ENCODE assay signal across 8 cellular contexts in the genomic region with DNA sequence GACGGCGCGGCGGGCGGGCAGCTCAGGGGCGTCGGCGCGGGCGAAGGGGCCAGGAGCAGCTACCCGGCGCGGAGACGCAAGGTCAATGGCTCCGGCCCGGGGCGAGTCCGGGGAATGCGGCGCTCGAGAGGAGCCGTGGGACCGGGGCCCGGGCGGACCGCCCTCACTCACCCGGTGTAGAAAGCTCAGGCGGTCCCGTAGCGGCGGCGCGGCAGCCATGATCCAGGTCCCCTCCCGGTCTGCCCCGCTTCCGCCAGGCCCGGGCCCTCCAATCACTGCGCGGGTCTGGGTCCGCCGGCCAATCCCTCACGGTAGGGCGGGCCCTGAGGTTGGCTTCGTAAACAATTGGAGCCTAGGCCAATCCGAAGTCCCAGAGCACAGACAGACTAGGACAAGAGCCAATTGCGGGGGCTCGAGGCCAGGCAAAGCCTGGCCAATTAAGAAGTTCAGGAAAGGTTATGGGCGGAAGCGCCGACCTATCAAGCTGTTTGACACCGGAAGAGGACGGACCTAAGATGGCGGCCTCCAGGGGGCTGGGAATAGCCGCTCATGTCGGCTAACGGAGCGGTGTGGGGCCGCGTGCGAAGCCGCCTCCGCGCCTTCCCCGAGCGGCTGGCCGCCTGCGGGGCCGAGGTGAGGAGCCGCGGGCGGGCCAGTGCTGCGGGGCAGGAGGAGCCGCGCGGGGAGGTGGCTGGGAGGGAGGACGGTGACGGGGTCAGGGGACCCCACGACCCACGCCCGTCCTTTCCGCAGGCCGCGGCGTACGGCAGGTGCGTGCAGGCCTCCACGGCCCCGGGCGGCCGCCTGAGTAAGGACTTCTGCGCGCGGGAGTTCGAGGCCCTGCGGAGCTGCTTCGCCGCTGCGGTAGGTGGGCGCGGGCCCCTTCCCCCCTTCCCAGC. TPM values are rescaled to one million over a fixed set of nuclear protein-coding genes. Genes with fewer than 3 reads are reported as not detected.
DNase-seq lines count a peak whose midpoint lies in the region; ATAC-seq and TF ChIP-seq lines count a peak whose summit lies in the region.

A gene with protein sequence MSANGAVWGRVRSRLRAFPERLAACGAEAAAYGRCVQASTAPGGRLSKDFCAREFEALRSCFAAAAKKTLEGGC (plus strand): TSS at position 504 of the 899 bp plus-strand sequence. CDS start 46 bp downstream, at position 550.
A gene with protein sequence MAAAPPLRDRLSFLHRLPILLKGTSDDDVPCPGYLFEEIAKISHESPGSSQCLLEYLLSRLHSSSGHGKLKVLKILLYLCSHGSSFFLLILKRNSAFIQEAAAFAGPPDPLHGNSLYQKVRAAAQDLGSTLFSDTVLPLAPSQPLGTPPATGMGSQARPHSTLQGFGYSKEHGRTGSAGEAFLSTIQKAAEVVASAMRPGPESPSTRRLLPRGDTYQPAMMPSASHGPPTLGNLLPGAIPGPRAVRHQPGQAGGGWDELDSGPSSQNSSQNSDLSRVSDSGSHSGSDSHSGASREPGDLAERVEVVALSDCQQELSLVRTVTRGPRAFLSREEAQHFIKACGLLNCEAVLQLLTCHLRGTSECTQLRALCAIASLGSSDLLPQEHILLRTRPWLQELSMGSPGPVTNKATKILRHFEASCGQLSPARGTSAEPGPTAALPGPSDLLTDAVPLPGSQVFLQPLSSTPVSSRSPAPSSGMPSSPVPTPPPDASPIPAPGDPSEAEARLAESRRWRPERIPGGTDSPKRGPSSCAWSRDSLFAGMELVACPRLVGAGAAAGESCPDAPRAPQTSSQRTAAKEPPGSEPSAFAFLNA (minus strand): TSS at position 241 of the 899 bp plus-strand sequence. CDS start 22 bp downstream, at position 219.

- H3K27ac ChIP-seq in KMS-11 = peak within 1 kb of the TSS; percentile 95
- H3K27ac ChIP-seq in Peyer's patch = peak within 1 kb of the TSS; percentile 71 to 92 (median 76)
- peak within 1 kb of the TSS; percentile 74 for H3K27ac ChIP-seq in muscle layer of colon (ENCODE audit: low read depth, low read length)

- H3K4me1 ChIP-seq in KMS-11 (ENCODE audit: low read depth, poor library complexity, severe bottlenecking) (peaks cover 22% of the 10 kb centered on the region), Peyer's patch (peaks cover 0 to 40% (median 20%) of the 10 kb centered on the region in 4 donors), muscle layer of colon (ENCODE audit: insufficient read depth, low read length) (peaks cover 31% of the 10 kb centered on the region)

- DNase-seq in DMS53 treated with DMSO at 0.1 percent for 48 hours (lab: John Stamatoyannopoulos, UW; ENCODE audit: unreplicated experiment) = peak; percentile 99
- DNase-seq in Peyer's patch = peak; percentile 96 to 99 (median 96)
- peak; percentile 95 for DNase-seq in activated T-cell treated with anti-CD3 and anti-CD28 coated beads, Interleukin-2, amount 50 U/mL, for 48 hours
- peak; percentile 82 for DNase-seq in stimulated activated CD8-positive, alpha-beta memory T cell treated with anti-CD3 and anti-CD28 coated beads, Interleukin-7, amount 100 ng/mL, for 24 hours (ENCODE audit: low read depth)

- peak within 1 kb of the TSS; percentile 99 for H3K9ac ChIP-seq in KMS-11
- peak within 1 kb of the TSS; percentile 78 for H3K9ac ChIP-seq in muscle layer of colon (ENCODE audit: low read length)

- peak within 1 kb of the TSS; percentile 99 for H3K4me2 ChIP-seq in KMS-11

- H3K36me3 ChIP-seq in KMS-11 (ENCODE audit: insufficient read depth) (no peaks in the 10 kb centered on the region), Peyer's patch (peaks cover 0 to 6% (median 0%) of the 10 kb centered on the region in 3 donors), muscle layer of colon (ENCODE audit: insufficient read depth, low read length) (no peaks in the 10 kb centered on the region)

- peak; percentile 45 to 48 for TF ChIP-seq POLR2A in Peyer's patch (IDR thresholded peaks at IDR 0.05)

- peak within 1 kb of the TSS; percentile 64; the same call in 1 of the 2 replicates for H2AFZ ChIP-seq in KMS-11 (ENCODE audit: low read depth)

- peak within 1 kb of the TSS; percentile 61 for H3K4me3 ChIP-seq in KMS-11 (IDR thresholded peaks at IDR 0.05; ENCODE audit: insufficient read depth, low read depth, low read length)
- peak within 1 kb of the TSS; percentile 89 to 100 (median 97) for H3K4me3 ChIP-seq in Peyer's patch
- H3K4me3 ChIP-seq in muscle layer of colon (ENCODE audit: low read depth in 1 of 2, low read length in 2 of 2) = peak within 1 kb of the TSS; percentile 77 to 91

- peaks cover 29% of the 10 kb centered on the region for H3K79me2 ChIP-seq in KMS-11 (ENCODE audit: insufficient read depth, low read depth)

- H3K27me3 ChIP-seq in KMS-11 (ENCODE audit: insufficient read depth, low read depth) (no peaks in the 10 kb centered on the region), Peyer's patch (no peaks in the 10 kb centered on the region), muscle layer of colon (ENCODE audit: control insufficient read depth in 1 of 2, insufficient read depth in 2 of 2, low read length in 2 of 2) (no peaks in the 10 kb centered on the region)

- ATAC-seq in GM21737 (IDR thresholded peaks at IDR 0.05; ENCODE audit: unreplicated experiment) = peak; percentile 81
- peak; percentile 94 for ATAC-seq in esophagus mucosa

- 0 out of 2 replicates have a peak, but pooled peaks have one; percentile 12 for TF ChIP-seq CTCF in KMS-11 (conservative IDR thresholded peaks at IDR 0.05; ENCODE audit: low read depth, low read length)
- peak in 1 of 6 experiments; percentile 21 for TF ChIP-seq CTCF in Peyer's patch (IDR thresholded peaks at IDR 0.05)

- H3K9me3 ChIP-seq in Peyer's patch (no peaks in the 10 kb centered on the region), muscle layer of colon (ENCODE audit: low read length) (no peaks in the 10 kb centered on the region)

- no peaks in the 10 kb centered on the region for H4K20me1 ChIP-seq in KMS-11 (ENCODE audit: insufficient read depth)

RNA-seq across cellular contexts. Expression of the first gene that starts in this region (rescaled TPM):
- total RNA-seq in Peyer's patch = 10 to 100 TPM; 17.8 to 62.7 (median 25.2) TPM
- total RNA-seq in esophagus mucosa = 41.2 TPM

RNA-seq across cellular contexts. Expression of the second gene that starts in this region (rescaled TPM):
- total RNA-seq in Peyer's patch = 100 to 1,000 TPM in 1 of 4 donors, 10 to 100 TPM in 3; 38.0 to 156 (median 79.4) TPM
- total RNA-seq in esophagus mucosa = 13.1 TPM

Comparison
In these comparisons a context has a peak if more than half of its experiments do, and no peak if none do; other contexts are left out.
1. Peak in every context shown above with its lines: DNase-seq, ATAC-seq, H3K4me3 ChIP-seq and H3K27ac ChIP-seq.